In genomic region chr19:38351865-38352395, GRCh38 we compare ENCODE assay signal across 28 cellular contexts. TPM values are rescaled to one million over a fixed set of nuclear protein-coding genes. Genes with fewer than 3 reads are reported as not detected.
A peak's percentile ranks its signal among the peaks of the same experiment; 100 is the strongest.
DNase-seq lines count a peak whose midpoint lies in the region; ATAC-seq and TF ChIP-seq lines count a peak whose summit lies in the region.
"Had no signal": no experiment of that assay in that cellular context is flagged by ENCODE, and none has a peak within 500 bp of the region (broad histone marks: within the 10 kb centered on the region; RNA-seq: fewer than 3 reads in every experiment).

No MANE protein-coding gene starts in this region.

- H3K9me3 ChIP-seq in right cardiac atrium (ENCODE audit: control insufficient read depth, low read length) (no peaks in the 10 kb centered on the region), right atrium auricular region (no peaks in the 10 kb centered on the region), spleen (no peaks in the 10 kb centered on the region)
- H3K9me3 ChIP-seq: left lung, MG63, pancreas, sigmoid colon, thyroid gland had no signal

- no peak for TF ChIP-seq POLR2A in spleen (IDR thresholded peaks at IDR 0.05)

- H3K27me3 ChIP-seq in right cardiac atrium (ENCODE audit: control insufficient read depth, insufficient read depth) (no peaks in the 10 kb centered on the region), right atrium auricular region (no peaks in the 10 kb centered on the region), spleen (replicated peaks in 1 of 7) (peaks cover 0 to 28% (median 0%) of the 10 kb centered on the region in 7 donors)
- H3K27me3 ChIP-seq: pancreas, thyroid gland had no signal

- intact Hi-C loops in right cardiac atrium (cut with DNase I), result no loop called here
- intact Hi-C loops in spleen (cut with DNase I; ENCODE audit: low total_unique reads), result no loop called here

- H3K4me3 ChIP-seq in right cardiac atrium (ENCODE audit: low read length) (no peak overlapping the region), right atrium auricular region (no peak overlapping the region), spleen (no peak overlapping the region)
- H3K4me3 ChIP-seq: coronary artery, left lung, MG63, pancreas, sigmoid colon, thyroid gland had no signal

- TF ChIP-seq CTCF in right atrium auricular region (IDR thresholded peaks at IDR 0.05) (no peak), spleen (IDR thresholded peaks at IDR 0.05 in 8 of 11, conservative IDR thresholded peaks at IDR 0.05 in 3 of 11) (no peak)

- 79% methylated on average over 9 of the region's 9 CpGs for WGBS in right cardiac atrium
- 73 to 84% (median 79%) methylated on average over 8 to 9 of the region's 9 CpGs for WGBS in spleen, 5 donors

- H3K27ac ChIP-seq in right cardiac atrium (ENCODE audit: low read length) (no peak overlapping the region), right atrium auricular region (no peak overlapping the region), spleen (no peak overlapping the region)
- H3K27ac ChIP-seq: coronary artery, KMS-11, left lung, pancreas, sigmoid colon, thyroid gland had no signal

- DNase-seq in right cardiac atrium (peak in 1 of 3 donors; percentile 13), right atrium auricular region (ENCODE audit: low spot score) (no peak), NCI-H524 (lab: John Stamatoyannopoulos, UW) (peak; percentile 46 to 74), inferior parietal cortex (ENCODE audit: extremely low spot score) (no peak), spleen (no peak), GM19238 (ENCODE audit: insufficient read length, low spot score) (no peak)
- DNase-seq: activated CD4-positive, alpha-beta T cell treated with anti-CD3 and anti-CD28 coated beads, Interleukin-2, amount 50 U/mL, for 4 hours; activated naive CD4-positive, alpha-beta T cell; activated naive CD8-positive, alpha-beta T cell treated with anti-CD3 and anti-CD28 coated beads, Interleukin-2, amount 50 U/mL, for 24 hours; activated T-cell treated with anti-CD3 and anti-CD28 coated beads, Interleukin-2, amount 50 U/mL, for 72 hours; C1 segment of cervical spinal cord; COR-L47; DMS79 treated with DMSO at 0.1 percent for 48 hours; effector memory CD4-positive, alpha-beta T cell; H9; left lung; MG63; NCI-H1417; pancreas; sigmoid colon; stimulated activated CD4-positive, alpha-beta T cell treated with anti-CD3 and anti-CD28 coated beads, Interleukin-4, amount 100 ng/mL, for 24 hours; T-helper 17 cell; thyroid gland had no signal

- no peaks in the 10 kb centered on the region for H3K4me1 ChIP-seq in right cardiac atrium (ENCODE audit: control insufficient read depth, insufficient read depth, low read length)
- no peaks in the 10 kb centered on the region for H3K4me1 ChIP-seq in right atrium auricular region
- no peaks in the 10 kb centered on the region for H3K4me1 ChIP-seq in spleen
- H3K4me1 ChIP-seq: left lung, pancreas, sigmoid colon, thyroid gland had no signal

- no peaks in the 10 kb centered on the region for H3K36me3 ChIP-seq in right atrium auricular region
- peaks cover 0 to 5% (median 0%) of the 10 kb centered on the region in 6 donors for H3K36me3 ChIP-seq in spleen
- H3K36me3 ChIP-seq: left lung, MG63, pancreas, sigmoid colon, thyroid gland had no signal

- ATAC-seq in right cardiac atrium (peak; percentile 29 to 30), esophagus mucosa (peak; percentile 6)
- ATAC-seq: activated CD4-positive, CD25-positive, alpha-beta regulatory T cell treated with anti-CD3 and anti-CD28 coated beads, Interleukin-2, amount 50 U/mL, for 24 hours; activated naive CD8-positive, alpha-beta T cell treated with anti-CD3 and anti-CD28 coated beads, Interleukin-2, amount 50 U/mL, for 24 hours; activated T-cell treated with anti-CD3 and anti-CD28 coated beads, Interleukin-2, amount 50 U/mL, for 72 hours; left lung; T-helper 17 cell had no signal

RNA-seq across cellular contexts. Expression of gene CATSPERG, which starts 16.3 kb away (rescaled TPM):
- total RNA-seq in right cardiac atrium (1 to 10 TPM; 1.2 to 2.0 (median 1.6) TPM), right atrium auricular region (1 to 10 TPM in 1 of 2 donors, under 1 TPM in 1; 0.22 to 2.7 TPM), esophagus mucosa (2.0 TPM), spleen (10 to 100 TPM in 2 of 7 donors, 1 to 10 TPM in 5; 4.0 to 10.7 (median 7.4) TPM)
- polyA plus RNA-seq in right cardiac atrium (1.4 TPM), spleen (1 to 10 TPM; 1.8 to 4.4 (median 1.9) TPM)

RNA-seq across cellular contexts. Expression of gene PSMD8, which starts 22.4 kb away (rescaled TPM):
- 100 to 1,000 TPM; 223 to 311 (median 259) TPM for total RNA-seq in right cardiac atrium
- polyA plus RNA-seq in right cardiac atrium, result 255 TPM
- 100 to 1,000 TPM; 403 to 603 TPM for total RNA-seq in right atrium auricular region
- total RNA-seq in esophagus mucosa, result 154 TPM
- 100 to 1,000 TPM in 3 of 7 donors, 10 to 100 TPM in 4; 80.1 to 144 (median 85.1) TPM for total RNA-seq in spleen
- polyA plus RNA-seq in spleen, result 10 to 100 TPM; 39.0 to 68.1 (median 64.2) TPM

RNA-seq across cellular contexts. Expression of gene KCNK6, which starts 32.3 kb away (rescaled TPM):
- 1 to 10 TPM; 2.2 to 3.0 (median 2.8) TPM for total RNA-seq in right cardiac atrium
- polyA plus RNA-seq in right cardiac atrium, result 2.4 TPM
- total RNA-seq in right atrium auricular region, result 1 to 10 TPM; 1.3 to 3.8 TPM
- 22.8 TPM for total RNA-seq in esophagus mucosa
- total RNA-seq in spleen, result 10 to 100 TPM; 11.8 to 25.9 (median 17.8) TPM
- 1 to 10 TPM; 3.8 to 9.3 (median 4.5) TPM for polyA plus RNA-seq in spleen
- polyA plus RNA-seq: neural cell had no signal

RNA-seq across cellular contexts. Expression of gene GGN, which starts 35.9 kb away (rescaled TPM):
- 1 to 10 TPM in 1 of 4 donors, under 1 TPM in 3; 0.09 to 1.3 (median 0.63) TPM for total RNA-seq in right cardiac atrium
- polyA plus RNA-seq in right cardiac atrium, result 0.11 TPM
- 1 to 10 TPM in 1 of 2 donors, under 1 TPM in 1; 0.37 to 1.3 TPM for total RNA-seq in right atrium auricular region
- total RNA-seq in esophagus mucosa, result not detected
- total RNA-seq in spleen, result not detected
- under 1 TPM in 2 of 3 donors, not detected in 1; 0.08 to 0.19 TPM for polyA plus RNA-seq in spleen
- total RNA-seq: sigmoid colon, T-helper 17 cell had no signal

RNA-seq across cellular contexts. Expression of gene YIF1B, which starts 36.2 kb away (rescaled TPM):
- total RNA-seq in right cardiac atrium, result 10 to 100 TPM; 15.9 to 24.4 (median 19.9) TPM
- 25.7 TPM for polyA plus RNA-seq in right cardiac atrium
- total RNA-seq in right atrium auricular region, result 10 to 100 TPM; 20.1 to 26.9 TPM
- total RNA-seq in esophagus mucosa, result 43.1 TPM
- total RNA-seq in spleen, result 10 to 100 TPM; 31.4 to 40.6 (median 38.4) TPM
- 10 to 100 TPM; 41.2 to 56.7 (median 46.6) TPM for polyA plus RNA-seq in spleen

Comparison
In these comparisons a context has a peak if more than half of its experiments do, and no peak if none do; other contexts are left out.
1. DNase-seq: peak in NCI-H524 (2 of 2); none in right atrium auricular region (single experiment), inferior parietal cortex (single experiment), spleen (single experiment) and GM19238 (single experiment).